8 cellular contexts compared by ENCODE assay signal in the genomic region with DNA sequence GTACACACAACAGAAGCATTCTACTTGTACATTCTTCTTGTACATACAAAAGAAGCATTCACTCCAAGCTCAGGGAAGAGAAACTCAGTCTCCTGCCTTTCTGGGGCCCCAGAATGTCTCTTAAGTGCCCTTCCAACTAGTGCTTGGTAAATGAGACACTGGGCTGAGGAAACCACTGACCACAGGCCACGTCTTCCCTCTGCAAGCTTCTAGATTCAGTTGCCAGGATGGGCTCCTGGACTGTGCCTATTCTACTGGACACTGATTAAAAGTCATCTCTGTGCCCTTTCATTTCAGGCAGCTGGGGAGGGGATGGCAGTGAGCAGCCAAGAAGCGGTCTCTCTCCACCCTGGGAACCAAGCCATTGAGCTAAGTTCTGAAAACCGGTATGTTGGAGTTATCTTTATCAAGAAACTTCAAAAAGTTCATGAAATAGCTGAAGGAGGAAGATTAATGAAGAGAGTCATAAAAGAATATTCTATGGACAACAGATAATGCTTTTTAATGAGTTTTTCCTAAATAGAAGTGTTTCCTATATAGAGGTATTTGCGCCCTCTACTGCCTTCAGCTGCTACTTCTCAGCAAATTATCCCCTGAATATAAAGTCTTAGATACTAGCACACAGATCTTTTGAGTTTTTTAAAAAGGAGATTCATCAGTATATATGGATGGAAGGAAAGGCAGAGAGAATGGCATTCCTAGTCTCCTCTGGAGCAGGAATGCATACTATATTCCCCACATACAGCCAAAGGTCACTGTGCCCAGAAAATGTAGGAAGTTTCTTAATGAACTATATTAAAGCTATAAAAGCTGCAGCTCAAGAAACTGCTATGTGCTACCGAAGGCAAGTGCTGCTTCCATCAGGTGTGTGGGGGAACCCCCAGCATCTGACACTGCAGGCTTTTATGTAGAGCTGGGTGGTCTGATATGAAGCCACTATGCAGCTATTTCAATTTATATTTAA. TPM values are rescaled to one million over a fixed set of nuclear protein-coding genes. Genes with fewer than 3 reads are reported as not detected.
DNase-seq lines count a peak whose midpoint lies in the region; ATAC-seq, FAIRE-seq and TF ChIP-seq lines count a peak whose summit lies in the region.

No MANE protein-coding gene starts in this region.

- peak; percentile 71 for DNase-seq in ELR (ENCODE audit: low read depth)
- DNase-seq in RPMI7951 (ENCODE audit: low read depth): peak; percentile 71
- DNase-seq in fibroblast of pulmonary artery (ENCODE audit: low read depth): peak; percentile 75
- DNase-seq in smooth muscle cell (lab: John Stamatoyannopoulos, UW; ENCODE audit: unreplicated experiment): no peak
- DNase-seq in urothelium cell line (ENCODE audit: low spot score): no peak
- no peak for DNase-seq in NCI-H1694 (lab: John Stamatoyannopoulos, UW)

- H2AFZ ChIP-seq in smooth muscle cell (ENCODE audit: low read depth): peak overlapping the region; percentile 95

- no peak overlapping the region for H3K9ac ChIP-seq in smooth muscle cell (ENCODE audit: low read depth)

- TF ChIP-seq CTCF in 22Rv1 (IDR thresholded peaks at IDR 0.05) (peak; percentile 22; the same call in 1 of the 2 replicates), fibroblast of pulmonary artery (IDR thresholded peaks at IDR 0.05; ENCODE audit: low read length, missing control alignments) (peak; percentile 75), smooth muscle cell (IDR thresholded peaks at IDR 0.05; ENCODE audit: borderline replicate concordance, insufficient read depth, poor library complexity, severe bottlenecking) (peak; percentile 53)

- H4K20me1 ChIP-seq in smooth muscle cell (ENCODE audit: low read depth): no peaks in the 10 kb centered on the region

- no peak for FAIRE-seq in urothelium cell line (lab: Jason Lieb, UNC)

- no peaks in the 10 kb centered on the region for H3K27me3 ChIP-seq in smooth muscle cell (ENCODE audit: low read depth)

- H3K4me1 ChIP-seq in smooth muscle cell (ENCODE audit: low read depth): peaks cover 7% of the 10 kb centered on the region

- H3K36me3 ChIP-seq in smooth muscle cell (ENCODE audit: low read depth): no peaks in the 10 kb centered on the region

- H3K79me2 ChIP-seq in smooth muscle cell (ENCODE audit: low read depth): no peaks in the 10 kb centered on the region

- no peak for ATAC-seq in HG03565 (IDR thresholded peaks at IDR 0.05; ENCODE audit: unreplicated experiment)

- H3K9me3 ChIP-seq in smooth muscle cell (replicated peaks; ENCODE audit: low read depth): no peaks in the 10 kb centered on the region

- H3K27ac ChIP-seq in 22Rv1: no peak overlapping the region
- H3K27ac ChIP-seq in smooth muscle cell (ENCODE audit: low read depth): no peak overlapping the region

- 50% methylated on average over 5 of the region's 5 CpGs for WGBS in smooth muscle cell (ENCODE audit: low lambda C conversion rate)

- H3K4me2 ChIP-seq in smooth muscle cell: peak overlapping the region; percentile 63

- no peak overlapping the region for H3K4me3 ChIP-seq in fibroblast of pulmonary artery (replicated peaks; ENCODE audit: low read depth, low read length)
- H3K4me3 ChIP-seq in smooth muscle cell: no peak overlapping the region

- H3F3A ChIP-seq in smooth muscle cell (ENCODE audit: low read depth): no peaks in the 10 kb centered on the region

RNA-seq across cellular contexts. Expression of gene IFIT1B, which starts 8.4 kb away (rescaled TPM):
- not detected in 2 replicates for total RNA-seq in RPMI7951 (2014; rRNA removed; shearing (Covaris generic))
- total RNA-seq in smooth muscle cell: not detected in 2 replicates
- not detected in 2 replicates for polyA plus RNA-seq in smooth muscle cell

RNA-seq across cellular contexts. Expression of gene IFIT1, which starts 23.0 kb away (rescaled TPM):
- total RNA-seq in RPMI7951 (2014; rRNA removed; shearing (Covaris generic)): 29.9 and 36.3 TPM in 2 replicates
- 0.36 and 1.2 TPM in 2 replicates for total RNA-seq in smooth muscle cell
- polyA plus RNA-seq in smooth muscle cell: 0.79 and 1.8 TPM in 2 replicates

RNA-seq across cellular contexts. Expression of gene IFIT3, which starts 41.6 kb away (rescaled TPM):
- 23.4 and 24.0 TPM in 2 replicates for total RNA-seq in RPMI7951 (2014; rRNA removed; shearing (Covaris generic))
- total RNA-seq in smooth muscle cell: 1.2 and 2.1 TPM in 2 replicates
- polyA plus RNA-seq in smooth muscle cell: 1.7 and 4.6 TPM in 2 replicates

RNA-seq across cellular contexts. Expression of gene IFIT5, which starts 44.9 kb away (rescaled TPM):
- 20.8 and 28.7 TPM in 2 replicates for total RNA-seq in RPMI7951 (2014; rRNA removed; shearing (Covaris generic))
- total RNA-seq in smooth muscle cell: 5.7 and 7.7 TPM in 2 replicates
- 2.2 and 4.9 TPM in 2 replicates for polyA plus RNA-seq in smooth muscle cell

Comparison
In these comparisons a context has a peak if more than half of its experiments do, and no peak if none do; other contexts are left out.
1. CTCF ChIP-seq: peak in every context shown above with its lines; median percentile 75 in fibroblast of pulmonary artery; 53 in smooth muscle cell; 22 in 22Rv1.
2. DNase-seq: peak in ELR (single experiment), RPMI7951 (single experiment) and fibroblast of pulmonary artery (single experiment); none in smooth muscle cell (single experiment), urothelium cell line (single experiment) and NCI-H1694 (single experiment).
3. RNA of gene IFIT1, which starts 23.0 kb away (total RNA-seq): 29.9 to 36.3 TPM in RPMI7951; 0.36 to 1.2 TPM in smooth muscle cell; every median in the first group is over 10 times any median in the second.